19 cellular contexts compared by ENCODE assay signal in the genomic region with DNA sequence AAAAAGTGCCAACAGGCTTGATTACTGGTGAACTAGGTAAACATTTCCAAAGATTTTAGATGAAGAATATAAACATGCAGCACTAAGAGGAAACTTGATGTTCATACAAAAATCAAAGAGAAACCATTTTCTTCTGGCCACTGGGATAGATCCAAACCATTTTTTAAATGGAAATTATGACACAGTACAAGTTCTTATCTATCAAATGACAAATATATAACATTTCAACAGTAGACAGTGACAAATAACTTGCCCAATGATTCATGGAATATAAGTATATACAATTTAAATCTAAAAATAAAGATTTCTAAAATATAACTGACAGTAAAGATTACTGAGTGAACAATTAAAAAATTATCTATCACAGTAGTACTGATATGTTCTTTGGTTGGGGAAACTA.
"Had no signal": no experiment of that assay in that cellular context is flagged by ENCODE, and none has a peak within 500 bp of the region (broad histone marks: within the 10 kb centered on the region; RNA-seq: fewer than 3 reads in every experiment).

No MANE protein-coding gene starts in this region.

- H3K36me3 ChIP-seq: prostate gland had no signal

- H3K4me3 Mint-ChIP-seq: effector memory CD8-positive, alpha-beta T cell; memory B cell; natural killer cell; neural crest cell; stimulated activated effector memory CD8-positive, alpha-beta T cell treated with anti-CD3 and anti-CD28 coated beads, Interleukin-12 subunit alpha, Interleukin-12 subunit beta, amount 100 ng/mL, for 72 hours had no signal

- H3K27ac Mint-ChIP-seq: effector memory CD8-positive, alpha-beta T cell; memory B cell; natural killer cell; stimulated activated effector memory CD8-positive, alpha-beta T cell treated with anti-CD3 and anti-CD28 coated beads, Interleukin-12 subunit alpha, Interleukin-12 subunit beta, amount 100 ng/mL, for 72 hours had no signal

- H3K9me3 ChIP-seq: gastrocnemius medialis, prostate gland, sigmoid colon, stomach, thyroid gland, vagina had no signal

- H3K27me3 ChIP-seq: gastrocnemius medialis, sigmoid colon, stomach, thyroid gland, vagina had no signal

- H3K27me3 Mint-ChIP-seq: effector memory CD8-positive, alpha-beta T cell; memory B cell had no signal

- H3K36me3 Mint-ChIP-seq: memory B cell; natural killer cell; stimulated activated effector memory CD8-positive, alpha-beta T cell treated with anti-CD3 and anti-CD28 coated beads, Interleukin-12 subunit alpha, Interleukin-12 subunit beta, amount 100 ng/mL, for 72 hours had no signal

- H3K9me3 Mint-ChIP-seq: effector memory CD8-positive, alpha-beta T cell; memory B cell; natural killer cell; neural crest cell; stimulated activated effector memory CD8-positive, alpha-beta T cell treated with anti-CD3 and anti-CD28 coated beads, Interleukin-12 subunit alpha, Interleukin-12 subunit beta, amount 100 ng/mL, for 72 hours had no signal

- H3K4me3 ChIP-seq: gastrocnemius medialis, lung, prostate gland, sigmoid colon, stomach, thyroid gland, vagina had no signal

- DNase-seq: cerebellar nuclear complex; cortex of kidney; effector memory CD8-positive, alpha-beta T cell; gastrocnemius medialis; left colon; natural killer cell; sigmoid colon; stimulated activated CD4-positive, alpha-beta T cell treated with anti-CD3 and anti-CD28 coated beads, Interleukin-2, amount 100 ng/mL, for 24 hours; stimulated activated CD4-positive, alpha-beta T cell treated with anti-CD3 and anti-CD28 coated beads, Interleukin-4, amount 100 ng/mL, for 24 hours; stimulated activated naive CD4-positive, alpha-beta T cell treated with Interleukin-2 at 50 U/mL for 16 hours; stomach; thyroid gland; trophoblast cell had no signal

- H3K4me1 Mint-ChIP-seq: memory B cell; natural killer cell; neural crest cell; stimulated activated effector memory CD8-positive, alpha-beta T cell treated with anti-CD3 and anti-CD28 coated beads, Interleukin-12 subunit alpha, Interleukin-12 subunit beta, amount 100 ng/mL, for 72 hours had no signal

- H3K27ac ChIP-seq: gastrocnemius medialis, prostate gland, sigmoid colon, stomach, thyroid gland, vagina had no signal

- ATAC-seq: effector memory CD8-positive, alpha-beta T cell; gastrocnemius medialis; left colon; natural killer cell; stimulated activated effector memory CD8-positive, alpha-beta T cell treated with anti-CD3 and anti-CD28 coated beads, Interleukin-12 subunit alpha, Interleukin-12 subunit beta, amount 100 ng/mL, for 72 hours had no signal

- H3K4me1 ChIP-seq: gastrocnemius medialis, prostate gland, sigmoid colon, stomach, thyroid gland, vagina had no signal
